Comparison of ENCODE assay signal across 23 cellular contexts in the genomic region with DNA sequence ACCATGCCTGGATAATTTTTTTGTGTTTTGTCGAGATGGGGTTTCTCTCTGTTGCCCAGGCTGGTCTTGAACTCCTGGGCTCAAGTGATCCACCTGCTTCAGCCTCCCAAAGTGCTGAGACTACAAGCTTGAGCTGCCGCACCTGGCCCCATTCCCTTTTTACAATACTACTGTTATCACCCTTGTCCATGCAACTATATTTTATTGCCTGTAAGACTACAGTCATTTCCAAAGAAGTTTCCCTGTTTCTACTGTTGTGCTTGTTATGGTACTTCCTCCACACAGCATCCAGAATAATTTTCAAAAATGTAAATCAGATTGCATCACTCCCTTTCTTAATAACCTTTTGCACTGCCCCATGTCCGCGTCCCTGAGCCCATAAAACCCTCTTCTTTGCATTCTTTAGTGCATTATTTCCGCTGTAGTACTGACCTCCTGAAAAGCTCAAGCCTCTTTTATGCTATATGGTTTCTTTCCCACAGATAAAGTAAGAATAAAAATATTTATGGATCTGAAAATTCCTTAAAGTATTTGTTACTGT.
DNase-seq lines count a peak whose midpoint lies in the region; ATAC-seq and TF ChIP-seq lines count a peak whose summit lies in the region.
"Had no signal": no experiment of that assay in that cellular context is flagged by ENCODE, and none has a peak within 500 bp of the region (broad histone marks: within the 10 kb centered on the region; RNA-seq: fewer than 3 reads in every experiment).

No MANE protein-coding gene starts in this region.

- no peak overlapping the region for H3K4me3 ChIP-seq in CD8-positive, alpha-beta T cell (ENCODE audit: low read depth, low read length)
- no peak overlapping the region for H3K4me3 ChIP-seq in tibial nerve
- no peak overlapping the region for H3K4me3 ChIP-seq in gastrocnemius medialis
- H3K4me3 ChIP-seq: A549, vagina had no signal

- TF ChIP-seq POLR2A in tibial nerve (IDR thresholded peaks at IDR 0.05) (no peak), gastrocnemius medialis (IDR thresholded peaks at IDR 0.05) (no peak)

- peaks cover 37% of the 10 kb centered on the region for H3K4me1 Mint-ChIP-seq in CD14-positive monocyte
- peaks cover 6 to 13% of the 10 kb centered on the region in 2 donors for H3K4me1 Mint-ChIP-seq in natural killer cell treated with Interleukin-12 subunit alpha and Interleukin-12 subunit beta and Interleukin-15 and Interleukin-18, amount 100 ng/mL, for 72 hours (ENCODE audit: low read depth in 2 of 2)
- peaks cover 10% of the 10 kb centered on the region for H3K4me1 Mint-ChIP-seq in CD8-positive, alpha-beta T cell (ENCODE audit: low read depth)

- H3K36me3 Mint-ChIP-seq in CD14-positive monocyte, result peaks cover 0 to 3% of the 10 kb centered on the region in 2 donors
- H3K36me3 Mint-ChIP-seq in natural killer cell treated with Interleukin-12 subunit alpha and Interleukin-12 subunit beta and Interleukin-15 and Interleukin-18, amount 100 ng/mL, for 72 hours, result no peaks in the 10 kb centered on the region
- H3K36me3 Mint-ChIP-seq in CD8-positive, alpha-beta T cell, result peaks cover 2% of the 10 kb centered on the region
- H3K36me3 Mint-ChIP-seq: brain had no signal

- CTCF ChIA-PET in CD8-positive, alpha-beta T cell (lab: Charles Lee), result interaction anchor here (0.6 to 2.5 kb wide), 4 partner anchors 629 to 1042 kb away, joined by 3 to 7 read pairs (median 4); no protein-coding TSS in a partner anchor

- DNase-seq in CD14-positive monocyte (ENCODE audit: low spot score) (no peak), NAMALWA (ENCODE audit: low spot score) (peak; percentile 46), OCI-M1 (lab: John Stamatoyannopoulos, UW) (peak; percentile 26), NCI-H774 (lab: John Stamatoyannopoulos, UW) (no peak), tibial nerve (ENCODE audit: low spot score in 2 of 2) (no peak), gastrocnemius medialis (no peak)
- no peak for DNase-seq in natural killer cell treated with Interleukin-12 subunit alpha and Interleukin-12 subunit beta and Interleukin-15 and Interleukin-18, amount 100 ng/mL, for 72 hours (ENCODE audit: low spot score)
- DNase-seq in CD8-positive, alpha-beta T cell, result no peak
- DNase-seq: activated CD4-positive, alpha-beta T cell treated with anti-CD3 and anti-CD28 coated beads, Interleukin-2, amount 10 ng/mL, durations not matched to agents 24 days and 14 days; activated naive CD4-positive, alpha-beta T cell treated with Interleukin-2 at 50 U/mL for 16 hours; activated T-cell treated with anti-CD3 and anti-CD28 coated beads, Interleukin-2, amount 50 U/mL, for 72 hours; AML-193; cerebellar nuclear complex; dorsolateral prefrontal cortex; HCEC 1CT; NCI-H1694; NCI-H2171; NCI-H510A treated with DMSO at 0.1 percent for 48 hours; stimulated activated CD4-positive, alpha-beta T cell treated with anti-CD3 and anti-CD28 coated beads, Interleukin-15, amount 100 ng/mL, for 24 hours; stimulated activated naive CD4-positive, alpha-beta T cell had no signal

- no peak for TF ChIP-seq EP300 in tibial nerve (IDR thresholded peaks at IDR 0.05)

- H3K9me3 ChIP-seq in CD8-positive, alpha-beta T cell (ENCODE audit: low read length), result no peaks in the 10 kb centered on the region
- H3K9me3 ChIP-seq in tibial nerve (no peaks in the 10 kb centered on the region), gastrocnemius medialis (no peaks in the 10 kb centered on the region)
- H3K9me3 ChIP-seq: A549, vagina had no signal

- H3K27ac ChIP-seq in CD8-positive, alpha-beta T cell (ENCODE audit: low read depth, low read length), result no peak overlapping the region
- no peak overlapping the region for H3K27ac ChIP-seq in tibial nerve
- H3K27ac ChIP-seq in gastrocnemius medialis, result no peak overlapping the region
- H3K27ac ChIP-seq: A549, dorsolateral prefrontal cortex, vagina had no signal

- POLR2A ChIA-PET in CD8-positive, alpha-beta T cell (lab: Charles Lee), result interaction anchor here (0.7 kb wide), 1 partner anchor 9 kb away, joined by 5 read pairs; no protein-coding TSS in a partner anchor

- no peak for ATAC-seq in natural killer cell treated with Interleukin-12 subunit alpha and Interleukin-12 subunit beta and Interleukin-15 and Interleukin-18, amount 100 ng/mL, for 72 hours
- ATAC-seq in CD8-positive, alpha-beta T cell, result no peak
- ATAC-seq in gastrocnemius medialis, result no peak
- ATAC-seq: A549; activated T-cell treated with anti-CD3 and anti-CD28 coated beads, Interleukin-2, amount 50 U/mL, for 72 hours had no signal

- no peaks in the 10 kb centered on the region for H3K27me3 ChIP-seq in CD8-positive, alpha-beta T cell (ENCODE audit: insufficient read depth, low read length)
- no peaks in the 10 kb centered on the region for H3K27me3 ChIP-seq in tibial nerve
- no peaks in the 10 kb centered on the region for H3K27me3 ChIP-seq in gastrocnemius medialis
- H3K27me3 ChIP-seq: dorsolateral prefrontal cortex, vagina had no signal

- no peaks in the 10 kb centered on the region for H3K36me3 ChIP-seq in CD8-positive, alpha-beta T cell (ENCODE audit: insufficient read depth, low read length)
- H3K36me3 ChIP-seq in tibial nerve, result no peaks in the 10 kb centered on the region
- H3K36me3 ChIP-seq in gastrocnemius medialis, result no peaks in the 10 kb centered on the region
- H3K36me3 ChIP-seq: vagina had no signal

- no peak for TF ChIP-seq CTCF in CD14-positive monocyte (IDR thresholded peaks at IDR 0.05)
- TF ChIP-seq CTCF in CD8-positive, alpha-beta T cell (IDR thresholded peaks at IDR 0.05), result no peak
- no peak for TF ChIP-seq CTCF in tibial nerve (IDR thresholded peaks at IDR 0.05)
- TF ChIP-seq CTCF in gastrocnemius medialis (IDR thresholded peaks at IDR 0.05 in 4 of 5, conservative IDR thresholded peaks at IDR 0.05 in 1 of 5), result no peak

- intact Hi-C loops in CD14-positive monocyte (cut with micrococcal nuclease), result no loop called here
- intact Hi-C loops in CD8-positive, alpha-beta T cell (cut with DNase I, micrococcal nuclease), result loop anchor here in 1 of 2 experiments (5.0 to 10.0 kb wide), 2 partner anchors 404 to 1041 kb away; no protein-coding TSS in a partner anchor
- intact Hi-C loops in gastrocnemius medialis (cut with DNase I; ENCODE audit: low total_unique reads), result no loop called here

- H3K27me3 Mint-ChIP-seq in CD14-positive monocyte (ENCODE audit: low read depth in 3 of 3), result no peaks in the 10 kb centered on the region
- H3K27me3 Mint-ChIP-seq in natural killer cell treated with Interleukin-12 subunit alpha and Interleukin-12 subunit beta and Interleukin-15 and Interleukin-18, amount 100 ng/mL, for 72 hours, result peaks cover 6 to 7% of the 10 kb centered on the region in 2 donors
- H3K27me3 Mint-ChIP-seq in CD8-positive, alpha-beta T cell (ENCODE audit: low read depth), result peaks cover 2% of the 10 kb centered on the region
- H3K27me3 Mint-ChIP-seq: brain had no signal

- WGBS in tibial nerve, 2 donors, result 67 to 73% methylated on average over 5 of the region's 5 CpGs

- in situ Hi-C loops in gastrocnemius medialis (cut with MboI; ENCODE audit: low sequenced_read_pairs in 4 of 4), result no loop called here

- H3K9me3 Mint-ChIP-seq in CD14-positive monocyte, result peaks cover 0 to 7% (median 2%) of the 10 kb centered on the region in 7 donors
- no peaks in the 10 kb centered on the region for H3K9me3 Mint-ChIP-seq in natural killer cell treated with Interleukin-12 subunit alpha and Interleukin-12 subunit beta and Interleukin-15 and Interleukin-18, amount 100 ng/mL, for 72 hours
- no peaks in the 10 kb centered on the region for H3K9me3 Mint-ChIP-seq in CD8-positive, alpha-beta T cell
- H3K9me3 Mint-ChIP-seq: activated CD4-positive, alpha-beta T cell treated with anti-CD3 and anti-CD28 coated beads, Interleukin-2, amount 10 ng/mL, durations not matched to agents 24 days and 14 days; activated T-cell treated with anti-CD3 and anti-CD28 coated beads, Interleukin-2, amount 50 U/mL, for 72 hours had no signal

- peak overlapping the region; percentile 17 to 96 (median 86) for H3K27ac Mint-ChIP-seq in CD14-positive monocyte
- no peak overlapping the region for H3K27ac Mint-ChIP-seq in natural killer cell treated with Interleukin-12 subunit alpha and Interleukin-12 subunit beta and Interleukin-15 and Interleukin-18, amount 100 ng/mL, for 72 hours
- no peak overlapping the region for H3K27ac Mint-ChIP-seq in CD8-positive, alpha-beta T cell
- H3K27ac Mint-ChIP-seq: activated CD4-positive, alpha-beta T cell treated with anti-CD3 and anti-CD28 coated beads, Interleukin-2, amount 10 ng/mL, durations not matched to agents 24 days and 14 days; activated T-cell treated with anti-CD3 and anti-CD28 coated beads, Interleukin-2, amount 50 U/mL, for 72 hours had no signal

- H3K4me1 ChIP-seq in CD8-positive, alpha-beta T cell (ENCODE audit: insufficient read depth, low read length), result peaks cover 4% of the 10 kb centered on the region
- peaks cover 0 to 21% (median 4%) of the 10 kb centered on the region in 4 donors for H3K4me1 ChIP-seq in tibial nerve
- H3K4me1 ChIP-seq in gastrocnemius medialis, result no peaks in the 10 kb centered on the region
- H3K4me1 ChIP-seq: A549 had no signal

- peak overlapping the region in 1 of 2 donors; percentile 43 for H3K4me3 Mint-ChIP-seq in CD14-positive monocyte
- H3K4me3 Mint-ChIP-seq in natural killer cell treated with Interleukin-12 subunit alpha and Interleukin-12 subunit beta and Interleukin-15 and Interleukin-18, amount 100 ng/mL, for 72 hours, result peak overlapping the region; percentile 30
- no peak overlapping the region for H3K4me3 Mint-ChIP-seq in CD8-positive, alpha-beta T cell
- H3K4me3 Mint-ChIP-seq: activated CD4-positive, alpha-beta T cell treated with anti-CD3 and anti-CD28 coated beads, Interleukin-2, amount 10 ng/mL, durations not matched to agents 24 days and 14 days; activated T-cell treated with anti-CD3 and anti-CD28 coated beads, Interleukin-2, amount 50 U/mL, for 72 hours had no signal

Comparison
In these comparisons a context has a peak if more than half of its experiments do, and no peak if none do; other contexts are left out.
1. DNase-seq: peak in NAMALWA (single experiment) and OCI-M1 (single experiment); none in CD14-positive monocyte (single experiment), natural killer cell treated with Interleukin-12 subunit alpha and Interleukin-12 subunit beta and Interleukin-15 and Interleukin-18, amount 100 ng/mL, for 72 hours (single experiment), CD8-positive, alpha-beta T cell (0 of 7), NCI-H774 (single experiment), tibial nerve (0 of 2) and gastrocnemius medialis (0 of 2).
2. H3K27ac Mint-ChIP-seq: peak in CD14-positive monocyte (7 of 7); none in natural killer cell treated with Interleukin-12 subunit alpha and Interleukin-12 subunit beta and Interleukin-15 and Interleukin-18, amount 100 ng/mL, for 72 hours (0 of 2) and CD8-positive, alpha-beta T cell (single experiment).